ENCODE assay signal across 13 cellular contexts in the genomic region with DNA sequence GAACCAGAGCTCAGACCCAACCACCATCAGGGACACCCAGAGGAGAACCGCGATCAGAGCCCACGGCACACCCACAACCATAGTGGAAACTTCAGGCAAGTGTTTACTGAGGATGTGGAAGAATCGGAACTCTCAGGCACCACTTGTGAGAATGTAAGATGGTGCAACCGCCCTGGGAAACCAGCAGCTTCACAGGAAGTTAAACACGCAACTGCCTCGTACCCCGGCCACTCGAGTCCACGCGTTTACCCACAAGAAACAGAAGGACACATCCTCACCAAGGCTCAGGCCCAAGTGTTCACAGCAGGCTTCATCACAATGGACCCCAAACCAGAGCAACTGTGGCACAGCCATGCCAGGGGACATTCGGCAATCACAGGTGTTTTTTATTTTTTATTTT.
"Had no signal": no experiment of that assay in that cellular context is flagged by ENCODE, and none has a peak within 500 bp of the region (broad histone marks: within the 10 kb centered on the region; RNA-seq: fewer than 3 reads in every experiment).

No MANE protein-coding gene starts in this region.

- DNase-seq: activated CD4-positive, alpha-beta T cell treated with anti-CD3 and anti-CD28 coated beads, Interleukin-2, amount 50 U/mL, for 4 hours; activated CD8-positive, alpha-beta memory T cell treated with anti-CD3 and anti-CD28 coated beads, Interleukin-2, amount 10 ng/mL, durations not matched to agents 7 days and 5 days; activated T-cell treated with anti-CD3 and anti-CD28 coated beads, Interleukin-2, amount 50 U/mL, for 48 hours; caudate nucleus; cortex of kidney; effector memory CD8-positive, alpha-beta T cell; nucleus accumbens; stomach; thyroid gland had no signal

- H3K27me3 ChIP-seq: hepatocyte, thyroid gland had no signal

- H3K4me1 Mint-ChIP-seq: activated CD8-positive, alpha-beta memory T cell treated with anti-CD3 and anti-CD28 coated beads, Interleukin-2, amount 10 ng/mL, durations not matched to agents 7 days and 5 days had no signal

- H3K9me3 ChIP-seq: stomach, thyroid gland had no signal

- H3K36me3 Mint-ChIP-seq: activated CD8-positive, alpha-beta memory T cell treated with anti-CD3 and anti-CD28 coated beads, Interleukin-2, amount 10 ng/mL, durations not matched to agents 7 days and 5 days; natural killer cell treated with Interleukin-12 subunit alpha and Interleukin-12 subunit beta and Interleukin-15 and Interleukin-18, amount 100 ng/mL, for 72 hours had no signal

- H3K4me3 ChIP-seq: hepatocyte, skin epidermis, stomach, thyroid gland had no signal

- H3K9me3 Mint-ChIP-seq: effector memory CD8-positive, alpha-beta T cell; natural killer cell treated with Interleukin-12 subunit alpha and Interleukin-12 subunit beta and Interleukin-15 and Interleukin-18, amount 100 ng/mL, for 72 hours had no signal

- H3K4me3 Mint-ChIP-seq: activated CD8-positive, alpha-beta memory T cell treated with anti-CD3 and anti-CD28 coated beads, Interleukin-2, amount 10 ng/mL, durations not matched to agents 7 days and 5 days; effector memory CD8-positive, alpha-beta T cell; natural killer cell treated with Interleukin-12 subunit alpha and Interleukin-12 subunit beta and Interleukin-15 and Interleukin-18, amount 100 ng/mL, for 72 hours had no signal

- H3K36me3 ChIP-seq: stomach, thyroid gland had no signal

- H3K27ac Mint-ChIP-seq: activated CD8-positive, alpha-beta memory T cell treated with anti-CD3 and anti-CD28 coated beads, Interleukin-2, amount 10 ng/mL, durations not matched to agents 7 days and 5 days; effector memory CD8-positive, alpha-beta T cell; natural killer cell treated with Interleukin-12 subunit alpha and Interleukin-12 subunit beta and Interleukin-15 and Interleukin-18, amount 100 ng/mL, for 72 hours had no signal

- H3K27me3 Mint-ChIP-seq: activated CD8-positive, alpha-beta memory T cell treated with anti-CD3 and anti-CD28 coated beads, Interleukin-2, amount 10 ng/mL, durations not matched to agents 7 days and 5 days had no signal

- H3K27ac ChIP-seq: epithelial cell of prostate, hepatocyte, thyroid gland had no signal
